In the genomic region with DNA sequence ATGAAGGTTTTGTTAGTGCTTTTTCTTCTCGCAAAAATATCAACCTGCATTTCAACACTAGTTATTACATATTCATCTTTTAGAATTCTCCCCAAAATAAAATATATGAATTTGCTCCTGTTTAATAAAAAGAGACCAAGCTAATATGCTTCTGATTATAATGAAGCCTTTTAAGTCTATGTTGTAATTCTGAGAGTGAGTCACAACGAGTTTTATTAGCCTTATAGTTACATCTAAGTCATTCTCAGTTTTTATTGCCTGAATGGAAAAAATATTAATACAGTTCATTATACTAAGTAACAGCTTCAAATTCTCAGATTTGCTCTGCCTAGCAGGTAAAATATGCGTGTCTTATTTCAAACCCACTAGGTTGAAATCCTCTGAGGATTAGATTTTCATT, we compare ENCODE assay signal across 19 cellular contexts.
"Had no signal": no experiment of that assay in that cellular context is flagged by ENCODE, and none has a peak within 500 bp of the region (broad histone marks: within the 10 kb centered on the region; RNA-seq: fewer than 3 reads in every experiment).

No MANE protein-coding gene starts in this region.

- H3K4me3 ChIP-seq: lung, mucosa of descending colon, transverse colon had no signal

- H3K4me1 Mint-ChIP-seq: immature natural killer cell; naive thymus-derived CD8-positive, alpha-beta T cell had no signal

- ATAC-seq: activated CD8-positive, alpha-beta memory T cell treated with anti-CD3 and anti-CD28 coated beads, Interleukin-2, amount 10 ng/mL, durations not matched to agents 7 days and 5 days; activated naive CD4-positive, alpha-beta T cell treated with anti-CD3 and anti-CD28 coated beads, Interleukin-2, amount 50 U/mL, for 72 hours; left colon; mucosa of descending colon; naive thymus-derived CD8-positive, alpha-beta T cell; right cardiac atrium; stimulated activated memory B cell treated with anti-CD40 and anti-IgM and Interleukin-4, amounts not matched to agents 10 μg/mL and 1 μg/mL and 100 μg/mL, for 72 hours had no signal

- H3K27ac ChIP-seq: neutrophil, transverse colon had no signal

- H3K27ac Mint-ChIP-seq: activated CD8-positive, alpha-beta memory T cell treated with anti-CD3 and anti-CD28 coated beads, Interleukin-2, amount 10 ng/mL, durations not matched to agents 7 days and 5 days; activated naive CD4-positive, alpha-beta T cell treated with anti-CD3 and anti-CD28 coated beads, Interleukin-2, amount 50 U/mL, for 72 hours; activated T-cell treated with anti-CD3 and anti-CD28 coated beads, Interleukin-2, amount 50 U/mL, for 24 hours; immature natural killer cell; naive thymus-derived CD8-positive, alpha-beta T cell; stimulated activated memory B cell treated with anti-CD40 and anti-IgM and Interleukin-4, amounts not matched to agents 10 μg/mL and 1 μg/mL and 100 μg/mL, for 72 hours had no signal

- H3K36me3 ChIP-seq: neutrophil, transverse colon had no signal

- DNase-seq: activated CD4-positive, alpha-beta T cell treated with anti-CD3 and anti-CD28 coated beads for 1 hour; activated CD4-positive, alpha-beta T cell treated with anti-CD3 and anti-CD28 coated beads, Interleukin-2, amount 50 U/mL, for 48 hours; activated CD8-positive, alpha-beta memory T cell treated with anti-CD3 and anti-CD28 coated beads, Interleukin-2, amount 10 ng/mL, durations not matched to agents 7 days and 5 days; activated effector memory CD4-positive, alpha-beta T cell treated with Interleukin-2 at 50 U/mL for 16 hours; activated T-cell treated with anti-CD3 and anti-CD28 coated beads, Interleukin-2, amount 50 U/mL, for 24 hours; glutamatergic neuron; immature natural killer cell; left colon; mucosa of descending colon; naive thymus-derived CD8-positive, alpha-beta T cell; posterior cingulate gyrus; stimulated activated CD4-positive, alpha-beta T cell treated with anti-CD3 and anti-CD28 coated beads, Interleukin-1b, Interleukin-23, amount 100 ng/mL, for 48 hours; T-helper 9 cell; transverse colon had no signal

- H3K4me3 Mint-ChIP-seq: activated CD8-positive, alpha-beta memory T cell treated with anti-CD3 and anti-CD28 coated beads, Interleukin-2, amount 10 ng/mL, durations not matched to agents 7 days and 5 days; activated T-cell treated with anti-CD3 and anti-CD28 coated beads, Interleukin-2, amount 50 U/mL, for 24 hours; immature natural killer cell; naive thymus-derived CD8-positive, alpha-beta T cell; stimulated activated memory B cell treated with anti-CD40 and anti-IgM and Interleukin-4, amounts not matched to agents 10 μg/mL and 1 μg/mL and 100 μg/mL, for 72 hours had no signal

- H3K9me3 ChIP-seq: mucosa of descending colon, neutrophil, transverse colon had no signal

- H3K4me1 ChIP-seq: transverse colon had no signal

- H3K36me3 Mint-ChIP-seq: activated CD8-positive, alpha-beta memory T cell treated with anti-CD3 and anti-CD28 coated beads, Interleukin-2, amount 10 ng/mL, durations not matched to agents 7 days and 5 days; activated naive CD4-positive, alpha-beta T cell treated with anti-CD3 and anti-CD28 coated beads, Interleukin-2, amount 50 U/mL, for 72 hours; immature natural killer cell; naive thymus-derived CD8-positive, alpha-beta T cell; stimulated activated memory B cell treated with anti-CD40 and anti-IgM and Interleukin-4, amounts not matched to agents 10 μg/mL and 1 μg/mL and 100 μg/mL, for 72 hours had no signal

- H3K9me3 Mint-ChIP-seq: activated naive CD4-positive, alpha-beta T cell treated with anti-CD3 and anti-CD28 coated beads, Interleukin-2, amount 50 U/mL, for 72 hours; immature natural killer cell had no signal

- H3K27me3 ChIP-seq: neutrophil, transverse colon had no signal
